In the genomic region with DNA sequence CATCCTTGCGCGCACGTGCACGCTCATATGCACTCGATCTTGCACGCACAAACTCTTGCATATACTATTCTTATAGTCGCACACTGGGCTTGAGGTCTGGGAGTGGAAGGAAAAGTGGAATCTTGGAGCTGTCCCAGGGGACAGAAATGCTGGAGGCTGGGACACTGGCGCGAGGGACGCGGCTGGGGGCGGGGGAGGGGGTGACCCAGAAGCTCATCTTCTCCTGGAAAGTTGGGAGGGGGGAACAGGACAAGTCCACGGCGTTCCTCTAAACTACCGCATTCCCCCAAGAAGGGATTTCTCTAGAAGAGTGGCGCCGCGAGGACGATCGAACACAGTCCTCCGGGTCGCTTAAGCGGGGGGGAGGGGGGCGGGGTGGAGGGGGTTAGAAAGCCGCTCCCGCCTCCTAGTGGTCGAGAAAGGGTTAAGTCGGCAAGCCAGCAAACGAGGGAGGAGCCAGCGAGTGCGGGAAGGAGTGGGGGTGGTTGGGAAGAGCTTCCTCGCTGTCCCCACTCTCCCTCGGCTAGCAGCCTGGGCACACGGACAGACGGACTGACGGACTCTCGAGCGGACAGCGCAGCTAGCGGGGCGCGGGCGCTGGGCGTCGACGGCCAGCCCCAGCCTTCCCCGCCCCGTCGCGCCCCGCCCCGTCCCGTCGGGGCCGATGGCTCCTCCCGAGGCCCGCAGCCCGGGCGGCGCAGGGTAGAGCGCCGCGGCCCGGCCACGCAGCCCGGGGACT, we compare ENCODE assay signal across 8 cellular contexts. TPM values are rescaled to one million over a fixed set of nuclear protein-coding genes. Genes with fewer than 3 reads are reported as not detected.
DNase-seq lines count a peak whose midpoint lies in the region; ATAC-seq and TF ChIP-seq lines count a peak whose summit lies in the region.

A gene (plus strand): TSS at position 512 of the 739 bp plus-strand sequence. CDS start 338 bp downstream, outside the sequence.

- H3K27ac Mint-ChIP-seq in activated CD8-positive, alpha-beta T cell treated with anti-CD3 and anti-CD28 coated beads for 36 hours, result no peak within 1 kb of the TSS
- H3K27ac Mint-ChIP-seq in natural killer cell, result peak within 1 kb of the TSS; percentile 37 to 77

- intact Hi-C loops in activated CD8-positive, alpha-beta T cell treated with anti-CD3 and anti-CD28 coated beads for 36 hours (cut with micrococcal nuclease), result no loop called here
- intact Hi-C loops in esophagus muscularis mucosa (cut with DNase I) (no loop called here), natural killer cell (cut with micrococcal nuclease) (no loop called here)

- H3K36me3 ChIP-seq in esophagus muscularis mucosa, result no peaks in the 10 kb centered on the region

- no peaks in the 10 kb centered on the region for H3K36me3 Mint-ChIP-seq in activated CD8-positive, alpha-beta T cell treated with anti-CD3 and anti-CD28 coated beads for 36 hours (ENCODE audit: low read depth)
- H3K36me3 Mint-ChIP-seq in natural killer cell, result no peaks in the 10 kb centered on the region

- POLR2A ChIA-PET in HEK293T (lab: Yijun Ruan, JAX), result interaction anchor here (0.9 to 1.1 kb wide), 3 partner anchors 12 to 71 kb away, joined by 3 to 5 read pairs (median 5); a partner anchor contains a TSS
- POLR2A ChIA-PET in activated CD8-positive, alpha-beta T cell treated with anti-CD3 and anti-CD28 coated beads for 36 hours (lab: Charles Lee), result interaction anchor here (0.6 to 1.5 kb wide), 6 partner anchors 13 to 35 kb away, joined by 3 to 6 read pairs (median 4); a partner anchor contains a TSS

- peak; percentile 12 for DNase-seq in DMS114 treated with DMSO at 0.1 percent for 48 hours (lab: John Stamatoyannopoulos, UW; ENCODE audit: unreplicated experiment)
- peak; percentile 79 for DNase-seq in HEK293T (ENCODE audit: extremely low spot score)
- DNase-seq in NCI-H510A treated with DMSO at 0.1 percent for 48 hours (lab: John Stamatoyannopoulos, UW), result peak; percentile 64
- DNase-seq in activated CD8-positive, alpha-beta T cell treated with anti-CD3 and anti-CD28 coated beads for 36 hours, result peak; percentile 71
- no peak for DNase-seq in esophagus muscularis mucosa (ENCODE audit: extremely low spot score)
- peak; percentile 25 for DNase-seq in natural killer cell
- no peak for DNase-seq in GM19238 (ENCODE audit: insufficient read length, low spot score)

- H3K4me1 Mint-ChIP-seq in activated CD8-positive, alpha-beta T cell treated with anti-CD3 and anti-CD28 coated beads for 36 hours (ENCODE audit: low read depth), result peaks cover 21% of the 10 kb centered on the region
- H3K4me1 Mint-ChIP-seq in natural killer cell, result peaks cover 35 to 52% of the 10 kb centered on the region in 2 donors

- peaks cover 0 to 82% (median 29%) of the 10 kb centered on the region in 4 donors for H3K27me3 ChIP-seq in esophagus muscularis mucosa

- H3K4me3 ChIP-seq in esophagus muscularis mucosa, result peak within 1 kb of the TSS; percentile 45 to 64 (median 50)

- TF ChIP-seq POLR2A in esophagus muscularis mucosa (IDR thresholded peaks at IDR 0.05; ENCODE audit: low read depth), result no peak

- peak; percentile 54 for ATAC-seq in activated CD8-positive, alpha-beta T cell treated with anti-CD3 and anti-CD28 coated beads for 36 hours
- ATAC-seq in natural killer cell (peak; percentile 46 to 57 (median 50)), GM18520 (IDR thresholded peaks at IDR 0.05; ENCODE audit: unreplicated experiment) (no peak)

- CTCF ChIA-PET in HEK293T (lab: Yijun Ruan, JAX), result interaction anchor here (0.6 to 1.8 kb wide), 6 partner anchors 20 to 112 kb away, joined by 3 to 12 read pairs (median 4); no protein-coding TSS in a partner anchor
- CTCF ChIA-PET in activated CD8-positive, alpha-beta T cell treated with anti-CD3 and anti-CD28 coated beads for 36 hours (lab: Charles Lee), result interaction anchor here (0.7 to 9.1 kb wide), 13 partner anchors 10 to 181 kb away, joined by 3 to 254 read pairs (median 6); a partner anchor contains a TSS

- WGBS in esophagus muscularis mucosa, result under 1% methylated on average over 22 of the region's 66 CpGs

- peaks cover 35 to 45% (median 45%) of the 10 kb centered on the region in 4 donors for H3K4me1 ChIP-seq in esophagus muscularis mucosa

- peak within 1 kb of the TSS; percentile 69 for H3K4me3 Mint-ChIP-seq in activated CD8-positive, alpha-beta T cell treated with anti-CD3 and anti-CD28 coated beads for 36 hours
- peak within 1 kb of the TSS; percentile 85 for H3K4me3 Mint-ChIP-seq in natural killer cell

- TF ChIP-seq CTCF in activated CD8-positive, alpha-beta T cell treated with anti-CD3 and anti-CD28 coated beads for 36 hours (IDR thresholded peaks at IDR 0.05), result peak; percentile 77
- TF ChIP-seq CTCF in esophagus muscularis mucosa (IDR thresholded peaks at IDR 0.05) (peak in 1 of 3 experiments; percentile 6), natural killer cell (IDR thresholded peaks at IDR 0.05) (no peak)

- peaks cover 33% of the 10 kb centered on the region for H3K27me3 Mint-ChIP-seq in activated CD8-positive, alpha-beta T cell treated with anti-CD3 and anti-CD28 coated beads for 36 hours
- peaks cover 28 to 34% of the 10 kb centered on the region in 2 donors for H3K27me3 Mint-ChIP-seq in natural killer cell (ENCODE audit: low read depth in 2 of 2)

- no peaks in the 10 kb centered on the region for H3K9me3 Mint-ChIP-seq in activated CD8-positive, alpha-beta T cell treated with anti-CD3 and anti-CD28 coated beads for 36 hours
- no peaks in the 10 kb centered on the region for H3K9me3 Mint-ChIP-seq in natural killer cell

- no peaks in the 10 kb centered on the region for H3K9me3 ChIP-seq in esophagus muscularis mucosa

- TF ChIP-seq EP300 in esophagus muscularis mucosa (IDR thresholded peaks at IDR 0.05), result no peak

- no peak within 1 kb of the TSS for H3K27ac ChIP-seq in esophagus muscularis mucosa (replicated peaks in 1 of 4)

TF ChIP-seq in HEK293T, 16 proteins besides CTCF, POLR2A, EP300 and RAD21:
- TF ChIP-seq SUZ12 (IDR thresholded peaks at IDR 0.05) (no peak), SP1 (IDR thresholded peaks at IDR 0.05) (no peak), LEF1 (IDR thresholded peaks at IDR 0.05; ENCODE audit: borderline replicate concordance) (no peak), FOXM1 (IDR thresholded peaks at IDR 0.05; ENCODE audit: borderline replicate concordance) (no peak), ZNF384 (IDR thresholded peaks at IDR 0.05) (no peak), ARNT (IDR thresholded peaks at IDR 0.05) (no peak), NFRKB (IDR thresholded peaks at IDR 0.05) (no peak), L3MBTL2 (conservative IDR thresholded peaks at IDR 0.05) (no peak; the same call in 1 of the 2 replicates), HDGF (IDR thresholded peaks at IDR 0.05; ENCODE audit: borderline replicate concordance) (no peak), TARDBP (IDR thresholded peaks at IDR 0.05) (no peak)

RNA-seq across cellular contexts. Expression of the gene that starts here (rescaled TPM):
- total RNA-seq in activated CD8-positive, alpha-beta T cell treated with anti-CD3 and anti-CD28 coated beads for 36 hours, result under 1 TPM; 0.23 to 0.27 TPM
- total RNA-seq in esophagus muscularis mucosa (1 to 10 TPM in 1 of 4 donors, under 1 TPM in 2, not detected in 1; 0.33 to 1.1 (median 0.91) TPM), natural killer cell (under 1 TPM; 0.38 to 0.61 (median 0.48) TPM)

Comparison
In these comparisons a context has a peak if more than half of its experiments do, and no peak if none do; other contexts are left out.
1. Peak in DNase-seq and ATAC-seq in activated CD8-positive, alpha-beta T cell treated with anti-CD3 and anti-CD28 coated beads for 36 hours; RNA of the gene not detected or under 1 TPM.
2. Peak in DNase-seq and ATAC-seq in natural killer cell; RNA of the gene not detected or under 1 TPM.
3. DNase-seq: peak in DMS114 treated with DMSO at 0.1 percent for 48 hours (single experiment), HEK293T (single experiment) and NCI-H510A treated with DMSO at 0.1 percent for 48 hours (single experiment); none in esophagus muscularis mucosa (single experiment) and GM19238 (single experiment).